In genomic region chr4:140243345-140243753, GRCh38 we compare ENCODE assay signal across 8 cellular contexts.
A peak's percentile ranks its signal among the peaks of the same experiment; 100 is the strongest.
DNase-seq lines count a peak whose midpoint lies in the region; ATAC-seq and TF ChIP-seq lines count a peak whose summit lies in the region.

No MANE protein-coding gene starts in this region.

- H3K27ac ChIP-seq in heart right ventricle = peak overlapping the region in 6 of 10 donors; percentile 4 to 61 (median 50)
- no peak overlapping the region for H3K27ac ChIP-seq in right atrium auricular region
- no peak overlapping the region for H3K27ac ChIP-seq in GM23248

- no peak overlapping the region for H3K4me2 ChIP-seq in GM23248 (ENCODE audit: unreplicated experiment)

- ATAC-seq in heart right ventricle (peak in 1 of 8 donors; percentile 37), memory B cell (ENCODE audit: low read depth) (peak; percentile 77)

- H3K27ac Mint-ChIP-seq in memory B cell = no peak overlapping the region

- H2AFZ ChIP-seq in GM23248 = peak overlapping the region; percentile 41

- no peak for TF ChIP-seq CTCF in heart right ventricle (IDR thresholded peaks at IDR 0.05)
- no peak for TF ChIP-seq CTCF in right atrium auricular region (IDR thresholded peaks at IDR 0.05)

- peaks cover 18% of the 10 kb centered on the region for H3K4me1 Mint-ChIP-seq in memory B cell

- no peaks in the 10 kb centered on the region for H3K36me3 ChIP-seq in heart right ventricle
- H3K36me3 ChIP-seq in right atrium auricular region = no peaks in the 10 kb centered on the region
- no peaks in the 10 kb centered on the region for H3K36me3 ChIP-seq in GM23248 (ENCODE audit: low read depth)

- H3K4me3 ChIP-seq in heart right ventricle (peak overlapping the region in 1 of 10 donors; percentile 1), right atrium auricular region (no peak overlapping the region), GM23248 (no peak overlapping the region)

- H3K9ac ChIP-seq in GM23248 = no peak overlapping the region

- peak overlapping the region; percentile 69 for H3K4me3 Mint-ChIP-seq in memory B cell

- intact Hi-C loops in heart right ventricle (cut with DNase I) = no loop called here

- no peak for DNase-seq in heart right ventricle
- DNase-seq in right atrium auricular region (ENCODE audit: low spot score) = no peak
- no peak for DNase-seq in GM23248
- peak; percentile 53 to 67 for DNase-seq in Kasumi-1 (lab: John Stamatoyannopoulos, UW)
- peak; percentile 30 for DNase-seq in SKM-1 treated with dmso at 0.1 percent for 144 hours (lab: John Stamatoyannopoulos, UW; ENCODE audit: unreplicated experiment)
- peak in 1 of 2 donors; percentile 29 for DNase-seq in memory B cell (ENCODE audit: low spot score in 2 of 2)
- no peak for DNase-seq in activated effector memory CD4-positive, alpha-beta T cell treated with anti-CD3 and anti-CD28 coated beads, Interleukin-2, amount 50 U/mL, for 16 hours
- DNase-seq in amniotic stem cell (lab: John Stamatoyannopoulos, UW) = no peak

- H3F3A ChIP-seq in GM23248 (ENCODE audit: insufficient read depth) = no peaks in the 10 kb centered on the region

- no peaks in the 10 kb centered on the region for H3K9me2 ChIP-seq in GM23248 (ENCODE audit: insufficient read depth)

- 51 to 59% methylated on average over 6 of the region's 6 CpGs for WGBS in heart right ventricle, 2 donors
- 68 to 70% methylated on average over 6 of the region's 6 CpGs for WGBS in GM23248 (ENCODE audit: low coverage in 1 of 2, low lambda C conversion rate in 2 of 2, missing lambda C conversion rate in 2 of 2), 2 experiments

- H3K27me3 ChIP-seq in heart right ventricle (no peaks in the 10 kb centered on the region), right atrium auricular region (no peaks in the 10 kb centered on the region), GM23248 (replicated peaks; ENCODE audit: insufficient read depth) (no peaks in the 10 kb centered on the region)

- no peaks in the 10 kb centered on the region for H3K79me2 ChIP-seq in GM23248 (ENCODE audit: insufficient read depth)

- H3K9me3 ChIP-seq in heart right ventricle (no peaks in the 10 kb centered on the region), right atrium auricular region (no peaks in the 10 kb centered on the region), GM23248 (ENCODE audit: low read depth) (no peaks in the 10 kb centered on the region)

- peaks cover 5% of the 10 kb centered on the region for H3K27me3 Mint-ChIP-seq in memory B cell

- no peaks in the 10 kb centered on the region for H4K20me1 ChIP-seq in GM23248 (ENCODE audit: insufficient read depth)

- in situ Hi-C loops in GM23248 (cut with MboI) = loop anchor here (10.0 kb wide), 1 partner anchor 189 kb away; no protein-coding TSS in a partner anchor

- H3K9me3 Mint-ChIP-seq in memory B cell = no peaks in the 10 kb centered on the region

- H3K36me3 Mint-ChIP-seq in memory B cell = no peaks in the 10 kb centered on the region

- H3K4me1 ChIP-seq in heart right ventricle (peaks cover 4 to 39% (median 18%) of the 10 kb centered on the region in 9 donors), right atrium auricular region (peaks cover 0 to 13% of the 10 kb centered on the region in 2 donors), GM23248 (ENCODE audit: insufficient read depth) (peaks cover 9% of the 10 kb centered on the region)

Comparison
In these comparisons a context has a peak if more than half of its experiments do, and no peak if none do; other contexts are left out.
1. H3K27ac ChIP-seq: peak in heart right ventricle (6 of 10); none in right atrium auricular region (0 of 2) and GM23248 (single experiment).
2. DNase-seq: peak in Kasumi-1 (2 of 2) and SKM-1 treated with dmso at 0.1 percent for 144 hours (single experiment); none in heart right ventricle (0 of 2), right atrium auricular region (single experiment), GM23248 (single experiment), activated effector memory CD4-positive, alpha-beta T cell treated with anti-CD3 and anti-CD28 coated beads, Interleukin-2, amount 50 U/mL, for 16 hours (single experiment) and amniotic stem cell (single experiment).